ENCODE assay signal across 9 cellular contexts in the genomic region with DNA sequence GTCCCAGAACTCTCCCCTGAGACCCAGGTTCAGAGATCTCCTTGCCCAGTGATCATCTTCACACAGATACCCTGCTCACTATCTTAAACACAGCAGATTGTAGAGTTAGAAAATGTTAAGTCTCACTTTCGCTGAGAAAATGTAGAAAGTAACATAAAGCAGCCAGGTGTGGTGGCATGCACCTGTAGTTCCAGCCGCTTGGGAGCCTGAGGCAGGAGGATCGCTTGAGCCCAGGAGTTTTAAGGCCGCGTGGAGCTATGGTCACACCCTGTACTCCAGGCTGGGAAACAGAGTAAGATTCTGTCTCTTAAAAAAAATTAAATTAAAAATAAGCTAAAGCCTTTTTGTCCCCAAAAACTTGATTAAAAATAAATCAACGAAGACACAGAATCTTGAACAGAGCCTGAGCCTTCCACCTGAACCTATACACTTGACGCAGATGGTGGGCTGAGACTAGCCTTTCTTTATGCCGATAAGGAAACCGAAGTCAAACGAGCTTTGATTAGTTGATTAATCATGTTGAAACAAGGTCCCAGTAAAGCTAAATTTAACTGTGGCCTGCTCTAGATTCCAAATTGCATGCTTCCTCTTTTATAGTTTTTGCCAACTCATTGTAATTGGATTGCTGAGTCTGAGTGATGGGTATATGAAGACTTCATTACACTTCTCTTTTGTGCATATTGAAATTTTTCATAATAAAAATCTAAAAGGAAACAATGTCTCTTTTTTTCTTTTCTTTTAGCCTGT. TPM values are rescaled to one million over a fixed set of nuclear protein-coding genes. Genes with fewer than 3 reads are reported as not detected.
DNase-seq lines count a peak whose midpoint lies in the region; ATAC-seq, FAIRE-seq and TF ChIP-seq lines count a peak whose summit lies in the region.
"Had no signal": no experiment of that assay in that cellular context is flagged by ENCODE, and none has a peak within 500 bp of the region (broad histone marks: within the 10 kb centered on the region; RNA-seq: fewer than 3 reads in every experiment).

No MANE protein-coding gene starts in this region.

- no peak for TF ChIP-seq CTCF in suprapubic skin (IDR thresholded peaks at IDR 0.05)

- H3K4me3 ChIP-seq in suprapubic skin, result no peak overlapping the region
- H3K4me3 ChIP-seq: cardiac muscle cell had no signal

- peaks cover 48% of the 10 kb centered on the region for H3K4me1 Mint-ChIP-seq in activated CD4-positive, alpha-beta memory T cell treated with anti-CD3 and anti-CD28 coated beads, Interleukin-2, amount 10 ng/mL, durations not matched to agents 7 days and 5 days

- H3K27me3 Mint-ChIP-seq in activated CD4-positive, alpha-beta memory T cell treated with anti-CD3 and anti-CD28 coated beads, Interleukin-2, amount 10 ng/mL, durations not matched to agents 7 days and 5 days, result no peaks in the 10 kb centered on the region

- H3K36me3 Mint-ChIP-seq in activated CD4-positive, alpha-beta memory T cell treated with anti-CD3 and anti-CD28 coated beads, Interleukin-2, amount 10 ng/mL, durations not matched to agents 7 days and 5 days (ENCODE audit: low read depth), result peaks cover 19% of the 10 kb centered on the region

- H3K4me3 Mint-ChIP-seq in activated CD4-positive, alpha-beta memory T cell treated with anti-CD3 and anti-CD28 coated beads, Interleukin-2, amount 10 ng/mL, durations not matched to agents 7 days and 5 days, result peak overlapping the region; percentile 15

- FAIRE-seq in GM12891 (lab: Jason Lieb, UNC), result peak; percentile 66

- TF ChIP-seq EP300 in suprapubic skin (IDR thresholded peaks at IDR 0.05), result no peak

- ATAC-seq in GM21381 (IDR thresholded peaks at IDR 0.05; ENCODE audit: unreplicated experiment), result peak; percentile 34
- ATAC-seq in HG03442 (IDR thresholded peaks at IDR 0.05; ENCODE audit: unreplicated experiment), result peak; percentile 24

- TF ChIP-seq POLR2A in GM12891 (IDR thresholded peaks at IDR 0.05; ENCODE audit: low read depth, low read length) (no peak), suprapubic skin (IDR thresholded peaks at IDR 0.05) (no peak)

- peaks cover 7% of the 10 kb centered on the region for H3K9me3 Mint-ChIP-seq in activated CD4-positive, alpha-beta memory T cell treated with anti-CD3 and anti-CD28 coated beads, Interleukin-2, amount 10 ng/mL, durations not matched to agents 7 days and 5 days

- H3K27ac ChIP-seq in suprapubic skin, result no peak overlapping the region
- H3K27ac ChIP-seq: cardiac muscle cell had no signal

- CTCF ChIA-PET in activated CD4-positive, alpha-beta memory T cell treated with anti-CD3 and anti-CD28 coated beads, Interleukin-2, amount 10 ng/mL, durations not matched to agents 7 days and 5 days (lab: Charles Lee), result interaction anchor here (1.0 to 2.6 kb wide), 7 partner anchors 30 to 384 kb away, joined by 3 to 15 read pairs (median 5); partner anchors contain the start of gene HDDC3

- no peaks in the 10 kb centered on the region for H3K27me3 ChIP-seq in suprapubic skin
- H3K27me3 ChIP-seq: cardiac muscle cell had no signal

- peaks cover 3% of the 10 kb centered on the region for H3K4me1 ChIP-seq in suprapubic skin

- POLR2A ChIA-PET in activated CD4-positive, alpha-beta memory T cell treated with anti-CD3 and anti-CD28 coated beads, Interleukin-2, amount 10 ng/mL, durations not matched to agents 7 days and 5 days (lab: Charles Lee), result interaction anchor here (0.8 to 5.4 kb wide), 12 partner anchors 8 to 297 kb away, joined by 3 to 57 read pairs (median 6); partner anchors contain the start of genes BLM, HDDC3 and UNC45A

- no peak for DNase-seq in GM12891 (ENCODE audit: insufficient read length, low spot score)
- DNase-seq in activated CD4-positive, alpha-beta memory T cell treated with anti-CD3 and anti-CD28 coated beads, Interleukin-2, amount 10 ng/mL, durations not matched to agents 7 days and 5 days, result no peak
- no peak for DNase-seq in suprapubic skin (ENCODE audit: low spot score in 2 of 2)
- DNase-seq in LoVo (ENCODE audit: low spot score), result no peak
- DNase-seq in kidney tubule cell (ENCODE audit: low spot score), result no peak
- no peak for DNase-seq in activated CD4-positive, alpha-beta T cell treated with anti-CD3 and anti-CD28 coated beads, Interleukin-2, amount 50 U/mL, for 4 hours

- 74% methylated on average over 10 of the region's 10 CpGs for WGBS in suprapubic skin

- H3K9me3 ChIP-seq in suprapubic skin, result no peaks in the 10 kb centered on the region

- H3K27ac Mint-ChIP-seq in activated CD4-positive, alpha-beta memory T cell treated with anti-CD3 and anti-CD28 coated beads, Interleukin-2, amount 10 ng/mL, durations not matched to agents 7 days and 5 days, result peak overlapping the region; percentile 100

- no peaks in the 10 kb centered on the region for H3K36me3 ChIP-seq in suprapubic skin
- H3K36me3 ChIP-seq: cardiac muscle cell had no signal

TF ChIP-seq in GM12891, 5 proteins besides CTCF, POLR2A, EP300 and RAD21:
- TF ChIP-seq PAX5 (IDR thresholded peaks at IDR 0.05; ENCODE audit: insufficient read depth, low read length, severe bottlenecking) (no peak), SPI1 (IDR thresholded peaks at IDR 0.05; ENCODE audit: low read depth, low read length) (peak; percentile 56; the same call in 1 of the 2 replicates)

RNA-seq across cellular contexts. Expression of gene BLM, which starts 31.3 kb away (rescaled TPM):
- 12.6 TPM for polyA plus RNA-seq in GM12891 (2012; ENCODE audit: low read depth, missing spikeins)
- 10 to 100 TPM; 59.4 to 63.7 TPM for total RNA-seq in activated CD4-positive, alpha-beta memory T cell treated with anti-CD3 and anti-CD28 coated beads, Interleukin-2, amount 10 ng/mL, durations not matched to agents 7 days and 5 days
- total RNA-seq in suprapubic skin, result 1 to 10 TPM in 1 of 4 donors, under 1 TPM in 3; 0.72 to 2.4 (median 0.84) TPM

Comparison
In these comparisons a context has a peak if more than half of its experiments do, and no peak if none do; other contexts are left out.
1. RNA of gene BLM, which starts 31.3 kb away (total RNA-seq): 59.4 to 63.7 TPM in activated CD4-positive, alpha-beta memory T cell treated with anti-CD3 and anti-CD28 coated beads, Interleukin-2, amount 10 ng/mL, durations not matched to agents 7 days and 5 days; 0.72 to 2.4 TPM in suprapubic skin; every median in the first group is over 10 times any median in the second.